ENCODE assay signal across 8 cellular contexts in the genomic region with DNA sequence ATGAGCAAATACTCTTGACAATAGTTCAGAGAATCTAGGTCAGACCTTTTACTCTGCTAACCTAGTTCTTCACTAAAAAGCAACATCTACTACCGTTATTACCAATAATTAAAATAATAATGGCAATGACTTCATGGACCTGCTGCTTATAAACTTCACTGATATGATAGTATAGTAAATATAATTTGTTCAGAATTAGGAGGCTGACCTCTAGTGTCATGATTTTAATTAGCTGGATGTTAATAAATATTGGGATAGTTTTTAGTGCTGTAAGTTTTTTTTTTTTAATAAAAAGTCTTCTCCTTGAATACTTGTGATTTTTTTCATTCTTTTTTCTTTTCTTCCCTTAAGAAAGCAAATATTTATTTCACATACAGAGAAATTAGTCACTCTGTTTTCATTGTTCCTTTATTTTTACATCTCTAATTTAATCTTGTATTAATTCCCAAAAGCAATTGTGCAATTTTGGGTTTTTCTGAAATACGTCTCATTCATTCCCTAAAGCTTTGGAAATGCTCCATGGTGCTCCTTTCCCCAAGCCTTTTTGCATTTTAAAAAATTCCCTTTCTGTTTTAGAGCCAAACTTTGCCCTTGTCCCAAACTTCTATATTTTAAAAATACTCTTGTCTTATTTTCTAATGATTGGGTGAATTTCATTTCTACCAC. TPM values are rescaled to one million over a fixed set of nuclear protein-coding genes. Genes with fewer than 3 reads are reported as not detected.
DNase-seq lines count a peak whose midpoint lies in the region; ATAC-seq, FAIRE-seq and TF ChIP-seq lines count a peak whose summit lies in the region.

No MANE protein-coding gene starts in this region.

- H3K36me3 ChIP-seq in heart left ventricle (no peaks in the 10 kb centered on the region), GM12878 (ENCODE audit: control insufficient read depth in 2 of 2, insufficient read depth in 2 of 2, low read length in 1 of 2) (no peaks in the 10 kb centered on the region), mesenchymal stem cell (ENCODE audit: control insufficient read depth in 1 of 2, insufficient read depth in 2 of 2, low read depth in 1 of 2, low read length in 2 of 2) (no peaks in the 10 kb centered on the region), vagina (no peaks in the 10 kb centered on the region)

- H4K20me1 ChIP-seq in GM12878 (ENCODE audit: control insufficient read depth, insufficient read depth), result no peaks in the 10 kb centered on the region

- SMC1A ChIA-PET in GM12878 (lab: Charles Lee; ENCODE audit: uncharacterized antibody, unreplicated experiment), result interaction anchor here (0.6 to 4.6 kb wide), 5 partner anchors 11 to 127 kb away, joined by 3 to 21 read pairs (median 4); no protein-coding TSS in a partner anchor

- peak overlapping the region; percentile 75; the same call in 1 of the 2 replicates for H2AFZ ChIP-seq in GM12878 (ENCODE audit: control insufficient read depth, low read depth, low read length)
- no peak overlapping the region for H2AFZ ChIP-seq in mesenchymal stem cell (ENCODE audit: low read depth, low read length)

- H3K4me2 ChIP-seq in GM12878 (ENCODE audit: control insufficient read depth, insufficient read depth) (peak overlapping the region; percentile 83; the same call in 1 of the 2 replicates), mesenchymal stem cell (ENCODE audit: low read length, poor library complexity, severe bottlenecking) (no peak overlapping the region)

- intact Hi-C loops in heart left ventricle (cut with DNase I) (no loop called here), left cardiac atrium (cut with DNase I) (no loop called here), GM12878 (cut with micrococcal nuclease; ENCODE audit: unreplicated experiment) (loop anchor here (5.0 kb wide), 2 partner anchors 123 to 138 kb away; no protein-coding TSS in a partner anchor), vagina (cut with DNase I) (no loop called here)

- H2AK5ac ChIP-seq in mesenchymal stem cell (ENCODE audit: low read length, severe bottlenecking), result no peak overlapping the region

- RAD21 ChIA-PET in GM12878 (lab: Charles Lee; ENCODE audit: unreplicated experiment), result interaction anchor here (1.2 to 2.6 kb wide), 5 partner anchors 22 to 141 kb away, joined by 3 to 18 read pairs (median 3); no protein-coding TSS in a partner anchor

- peaks cover 0 to 18% (median 0%) of the 10 kb centered on the region in 12 donors for H3K4me1 ChIP-seq in heart left ventricle
- H3K4me1 ChIP-seq in GM12878 (ENCODE audit: control insufficient read depth, insufficient read depth, low read length), result 0 out of 2 replicates have a peak, but pooled peaks cover 3% of the 10 kb centered on the region
- no peaks in the 10 kb centered on the region for H3K4me1 ChIP-seq in mesenchymal stem cell (ENCODE audit: control insufficient read depth, insufficient read depth, low read depth, low read length)
- peaks cover 13% of the 10 kb centered on the region for H3K4me1 ChIP-seq in vagina

- H3K27ac ChIP-seq in heart left ventricle (peak overlapping the region in 2 of 12 donors; percentile 48 to 70), GM12878 (ENCODE audit: control insufficient read depth, insufficient read depth) (no peak overlapping the region), mesenchymal stem cell (ENCODE audit: low read length, poor library complexity, severe bottlenecking) (no peak overlapping the region), vagina (peak overlapping the region; percentile 61)

- no peak overlapping the region for H2BK120ac ChIP-seq in mesenchymal stem cell (ENCODE audit: low read depth, low read length)

- no peak overlapping the region for H2BK12ac ChIP-seq in mesenchymal stem cell (ENCODE audit: low read length in 2 of 2)

- POLR2A ChIA-PET in GM12878 (lab: Charles Lee), result no interaction called here

- no peak for TF ChIP-seq EP300 in GM12878 (IDR thresholded peaks at IDR 0.05; ENCODE audit: borderline replicate concordance in 1 of 2, control insufficient read depth in 1 of 2, low read depth in 2 of 2, low read length in 2 of 2)

- no peak overlapping the region for H2BK15ac ChIP-seq in mesenchymal stem cell (ENCODE audit: low read depth, poor library complexity, severe bottlenecking)

- DNase-seq in heart left ventricle, result no peak
- no peak for DNase-seq in left cardiac atrium
- DNase-seq in GM12878 (ENCODE audit: low read depth, low spot score), result no peak
- peak; percentile 21 for DNase-seq in mesenchymal stem cell
- DNase-seq in vagina (ENCODE audit: extremely low spot score in 2 of 2), result no peak
- no peak for DNase-seq in D721Med (ENCODE audit: insufficient read length, low spot score)
- no peak for DNase-seq in activated CD4-positive, CD25-positive, alpha-beta regulatory T cell treated with anti-CD3 and anti-CD28 coated beads, Interleukin-2, amount 50 U/mL, for 72 hours

- no peak for TF ChIP-seq CTCF in heart left ventricle (IDR thresholded peaks at IDR 0.05)
- no peak; a peak in 2 of 6 replicates for TF ChIP-seq CTCF in GM12878 (IDR thresholded peaks at IDR 0.05 in 2 of 3, conservative IDR thresholded peaks at IDR 0.05 in 1 of 3; ENCODE audit: control insufficient read depth in 2 of 3, extremely low read depth in 1 of 3, insufficient read depth in 1 of 3, low read depth in 3 of 3, low read length in 3 of 3)
- no peak for TF ChIP-seq CTCF in vagina (IDR thresholded peaks at IDR 0.05)
- TF ChIP-seq CTCF in D721Med (IDR thresholded peaks at IDR 0.05; ENCODE audit: insufficient read depth, missing control alignments), result no peak

- no peak overlapping the region for H3K23ac ChIP-seq in mesenchymal stem cell (ENCODE audit: low read length in 2 of 2)

- CTCF ChIA-PET in GM12878 (lab: Yijun Ruan, JAX), result interaction anchor here (0.9 to 2.1 kb wide), 7 partner anchors 10 to 140 kb away, joined by 3 to 12 read pairs (median 3); no protein-coding TSS in a partner anchor

- ATAC-seq in heart left ventricle, result no peak
- no peak for ATAC-seq in left cardiac atrium
- peak; percentile 45 for ATAC-seq in GM12878
- ATAC-seq in GM19328 (IDR thresholded peaks at IDR 0.05; ENCODE audit: unreplicated experiment), result no peak

- no peak overlapping the region for H2BK5ac ChIP-seq in mesenchymal stem cell (ENCODE audit: low read depth, low read length, poor library complexity, severe bottlenecking)

- H3K4me3 ChIP-seq in heart left ventricle, result peak overlapping the region in 10 of 12 donors; percentile 11 to 53 (median 36)
- peak overlapping the region; percentile 46; the same call in 1 of the 2 replicates for H3K4me3 ChIP-seq in GM12878
- peak overlapping the region in 1 of 2 experiments; percentile 77 for H3K4me3 ChIP-seq in mesenchymal stem cell (ENCODE audit: insufficient read depth in 1 of 2, low read depth in 1 of 2, low read length in 2 of 2)
- peak overlapping the region; percentile 27 to 38 for H3K4me3 ChIP-seq in vagina

- H3K79me1 ChIP-seq in mesenchymal stem cell (replicated peaks; ENCODE audit: low read length, poor library complexity, severe bottlenecking), result no peaks in the 10 kb centered on the region

- H3K27me3 ChIP-seq in heart left ventricle, result no peaks in the 10 kb centered on the region
- H3K27me3 ChIP-seq in GM12878 (replicated peaks in 1 of 2; ENCODE audit: control insufficient read depth in 2 of 2, insufficient read depth in 2 of 2, low read length in 1 of 2), result no peaks in the 10 kb centered on the region
- no peaks in the 10 kb centered on the region for H3K27me3 ChIP-seq in mesenchymal stem cell (ENCODE audit: control insufficient read depth in 1 of 2, insufficient read depth in 1 of 2, low read length in 2 of 2)
- H3K27me3 ChIP-seq in vagina, result no peaks in the 10 kb centered on the region

- H4K91ac ChIP-seq in mesenchymal stem cell (ENCODE audit: low read length), result no peak overlapping the region

- H4K8ac ChIP-seq in mesenchymal stem cell (ENCODE audit: low read length), result no peak overlapping the region

- H3K14ac ChIP-seq in mesenchymal stem cell (ENCODE audit: low read length in 2 of 2), result no peak overlapping the region

- H3K4ac ChIP-seq in mesenchymal stem cell (ENCODE audit: low read depth in 1 of 2, low read length in 2 of 2), result no peak overlapping the region

- no TSS peak for BruUV-seq in GM12878 (replicated peaks; lab: Mats Ljungman, UMichigan)

- TF ChIP-seq POLR2A in heart left ventricle (IDR thresholded peaks at IDR 0.05) (no peak), GM12878 (IDR thresholded peaks at IDR 0.05; ENCODE audit: low read depth, low read length) (no peak), vagina (IDR thresholded peaks at IDR 0.05) (no peak)

- in situ Hi-C loops in GM12878 (cut with MboI), result no loop called here

- H3K18ac ChIP-seq in mesenchymal stem cell (ENCODE audit: low read depth in 1 of 2, low read length in 2 of 2), result no peak overlapping the region

- peak; percentile 36; the same call in 1 of the 2 replicates for TF ChIP-seq RAD21 in GM12878 (IDR thresholded peaks at IDR 0.05; ENCODE audit: insufficient read depth, low read depth, low read length)

- FAIRE-seq in GM12878 (lab: Jason Lieb, UNC) (no peak), D721Med (lab: Jason Lieb, UNC) (no peak)

- no peaks in the 10 kb centered on the region for H3K79me2 ChIP-seq in GM12878 (ENCODE audit: control insufficient read depth, insufficient read depth, low read length)

- H3K9me3 ChIP-seq in heart left ventricle, result peaks cover 0 to 15% (median 2%) of the 10 kb centered on the region in 12 donors
- no peaks in the 10 kb centered on the region; the same call in 2 of the 3 replicates for H3K9me3 ChIP-seq in GM12878 (replicated peaks; ENCODE audit: control insufficient read depth, insufficient read depth, low read length)
- H3K9me3 ChIP-seq in mesenchymal stem cell (ENCODE audit: control insufficient read depth, low read length), result peaks cover 4% of the 10 kb centered on the region
- no peaks in the 10 kb centered on the region for H3K9me3 ChIP-seq in vagina

- 58 to 73% (median 66%) methylated on average over 2 of the region's 2 CpGs for WGBS in heart left ventricle, 4 donors
- WGBS in GM12878 (ENCODE audit: insufficient coverage, insufficient replicate concordance, low lambda C conversion rate, missing lambda C conversion rate), result 45% methylated on average over 2 of the region's 2 CpGs
- WGBS in mesenchymal stem cell, result 86% methylated on average over 1 of the region's 2 CpGs

- H3K9ac ChIP-seq in GM12878 (ENCODE audit: control insufficient read depth, insufficient read depth, low read length) (0 out of 2 replicates have a peak overlapping the region, but pooled peaks have one; percentile 45), mesenchymal stem cell (ENCODE audit: low read length) (peak overlapping the region; percentile 84)

RNA-seq across cellular contexts. Expression of gene UST, which starts 46.6 kb away (rescaled TPM):
- total RNA-seq in heart left ventricle (1 to 10 TPM; 1.5 to 4.5 (median 2.7) TPM), left cardiac atrium (1 to 10 TPM; 3.5 to 6.5 TPM), GM12878 (2014; rRNA removed) (1.6 and 2.1 TPM in 2 replicates), GM12878 (2014; rRNA removed; fragmentation: Illumina TruSeq; extraction: Trizol) (2.1 and 2.7 TPM in 2 replicates), GM12878 (2021) (2.2 and 2.4 TPM in 2 replicates), vagina (14.2 TPM)
- polyA plus RNA-seq in heart left ventricle (1 to 10 TPM; 1.1 to 5.8 TPM), GM12878 (2011; rRNA removed) (43.3 and 58.0 TPM in 2 replicates), GM12878 (2014; fragmentation: Illumina TruSeq; extraction: Trizol) (2.4 and 3.8 TPM in 2 replicates), GM12878 (2014; fragmentation: Nextera tagmentation; extraction: Ambion mirVana) (1 to 10 TPM; 3.6 to 3.7 TPM), GM12878 (2014; rRNA removed) (1.4 and 1.8 TPM in 2 replicates), GM12878 (2016; fragmentation: Nextera tagmentation; extraction: Ambion mirVana) (1 to 10 TPM in 1 of 2 experiments, under 1 TPM in 1; 0.74 to 1.7 TPM)
- 88.0 and 95.1 TPM in 2 replicates for total RNA-seq in GM12878 (2013; cell fraction: nucleolus; rRNA removed)
- polyA plus RNA-seq in GM12878 (2011; ENCODE audit: low read depth), result 6.3 TPM
- polyA plus RNA-seq in GM12878 (2011; cell fraction: cytosol; rRNA removed), result 25.8 and 30.4 TPM in 2 replicates
- 23.1 and 29.5 TPM in 2 replicates for polyA plus RNA-seq in GM12878 (2011; cell fraction: nucleus; rRNA removed)
- polyA plus RNA-seq in GM12878 (2012), result 2.6 and 4.9 TPM in 2 replicates
- polyA minus RNA-seq in GM12878 (2011; rRNA and poly(A)+ RNA removed), result 38.6 and 38.8 TPM in 2 replicates
- 14.5 and 17.2 TPM in 2 replicates for polyA minus RNA-seq in GM12878 (2011; cell fraction: cytosol; rRNA and poly(A)+ RNA removed)
- 27.8 and 36.4 TPM in 2 replicates for polyA minus RNA-seq in GM12878 (2011; cell fraction: nucleus; rRNA and poly(A)+ RNA removed)
- polyA plus RNA-seq in mesenchymal stem cell (2013, experiment 1 of 2), result 9.2 TPM
- polyA plus RNA-seq in mesenchymal stem cell (2013, experiment 2 of 2), result 8.9 TPM
